In genomic region chr1:203796223-203796747, GRCh38 we compare ENCODE assay signal across 1 cellular context.
TF ChIP-seq lines count a peak whose summit lies in the region.

No MANE protein-coding gene starts in this region.

TF ChIP-seq in K562, 482 proteins besides CTCF, POLR2A, EP300 and RAD21 (continued from another document and continues in another):
- TF ChIP-seq ZBTB40 (IDR thresholded peaks at IDR 0.05) = peak; percentile 81
- no peak for TF ChIP-seq ZBTB40 (CRISPR knock-in tag; IDR thresholded peaks at IDR 0.05)
- TF ChIP-seq BRD4 (IDR thresholded peaks at IDR 0.05) = 0 out of 2 replicates have a peak, but pooled peaks have one; percentile 34
- peak; percentile 23 for TF ChIP-seq ASH1L (IDR thresholded peaks at IDR 0.05; ENCODE audit: borderline replicate concordance, low read depth, partially characterized antibody)
- TF ChIP-seq RBM34 (IDR thresholded peaks at IDR 0.05; ENCODE audit: borderline replicate concordance, insufficient read depth, low read length) = no peak
- TF ChIP-seq MIER1 (IDR thresholded peaks at IDR 0.05; ENCODE audit: low read depth) = no peak
- no peak for TF ChIP-seq ZNF184 (CRISPR knock-in tag; IDR thresholded peaks at IDR 0.05)
- TF ChIP-seq FOXK2 (conservative IDR thresholded peaks at IDR 0.05 in 1 of 2, IDR thresholded peaks at IDR 0.05 in 1 of 2; ENCODE audit: low read depth in 2 of 2) = peak in 1 of 2 experiments; percentile 65; a peak in 1 of 4 replicates
- TF ChIP-seq BRD9 (IDR thresholded peaks at IDR 0.05; ENCODE audit: low read depth, partially characterized antibody) = peak; percentile 23
- TF ChIP-seq MYC (IDR thresholded peaks at IDR 0.05; ENCODE audit: low read depth, low read length) = no peak
- TF ChIP-seq MYC (CRISPR knock-in tag; IDR thresholded peaks at IDR 0.05; ENCODE audit: borderline replicate concordance, low read depth) = 0 out of 2 replicates have a peak, but pooled peaks have one; percentile 45
- 0 out of 2 replicates have a peak, but pooled peaks have one; percentile 30 for TF ChIP-seq SMAD4 (CRISPR knock-in tag; conservative IDR thresholded peaks at IDR 0.05)
- TF ChIP-seq HOMEZ (CRISPR knock-in tag; IDR thresholded peaks at IDR 0.05) = no peak
- peak; percentile 51; the same call in 1 of the 2 replicates for TF ChIP-seq SMARCC2 (IDR thresholded peaks at IDR 0.05; ENCODE audit: low read depth)
- TF ChIP-seq HBP1 (CRISPR knock-in tag; IDR thresholded peaks at IDR 0.05) = peak; percentile 87; the same call in 1 of the 2 replicates
- TF ChIP-seq THAP12 (CRISPR knock-in tag; IDR thresholded peaks at IDR 0.05) = 0 out of 2 replicates have a peak, but pooled peaks have one; percentile 28
- no peak for TF ChIP-seq ZNF551 (CRISPR knock-in tag; IDR thresholded peaks at IDR 0.05)
- TF ChIP-seq CHCHD3 (CRISPR knock-in tag; IDR thresholded peaks at IDR 0.05) = no peak
- TF ChIP-seq ZC3H4 (CRISPR knock-in tag; IDR thresholded peaks at IDR 0.05; ENCODE audit: borderline replicate concordance) = no peak
- TF ChIP-seq HMBOX1 (IDR thresholded peaks at IDR 0.05) = no peak
- peak; percentile 46 for TF ChIP-seq NCOA4 (IDR thresholded peaks at IDR 0.05; ENCODE audit: partially characterized antibody)
- TF ChIP-seq TSC22D4 (tag; IDR thresholded peaks at IDR 0.05) = no peak
- TF ChIP-seq ID3 (CRISPR knock-in tag; IDR thresholded peaks at IDR 0.05) = 0 out of 2 replicates have a peak, but pooled peaks have one; percentile 26
- peak; percentile 75; the same call in 1 of the 2 replicates for TF ChIP-seq ID3 (tag; IDR thresholded peaks at IDR 0.05)
- TF ChIP-seq ELK3 (CRISPR knock-in tag; IDR thresholded peaks at IDR 0.05) = no peak
- no peak for TF ChIP-seq HINFP (tag; conservative IDR thresholded peaks at IDR 0.05; ENCODE audit: low read depth)
- no peak for TF ChIP-seq SMAD2 (IDR thresholded peaks at IDR 0.05; ENCODE audit: low read depth, low read length)
- no peak for TF ChIP-seq CBFA2T3 (IDR thresholded peaks at IDR 0.05)
- TF ChIP-seq ZNF511 (CRISPR knock-in tag; IDR thresholded peaks at IDR 0.05) = no peak
- TF ChIP-seq ETS2 (tag; IDR thresholded peaks at IDR 0.05; ENCODE audit: borderline replicate concordance, poor library complexity, severe bottlenecking) = no peak
- peak; percentile 16 to 77 for TF ChIP-seq AFF1 (IDR thresholded peaks at IDR 0.05; ENCODE audit: low read depth in 1 of 2, partially characterized antibody in 2 of 2)
- TF ChIP-seq NR4A1 (CRISPR knock-in tag; IDR thresholded peaks at IDR 0.05) = no peak
- TF ChIP-seq NR4A1 (tag; IDR thresholded peaks at IDR 0.05) = peak; percentile 21; the same call in 1 of the 2 replicates
